Comparison of ENCODE assay signal across 15 cellular contexts in genomic region chr7:129394982-129395906, GRCh38.
"Had no signal": no experiment of that assay in that cellular context is flagged by ENCODE, and none has a peak within 500 bp of the region (broad histone marks: within the 10 kb centered on the region; RNA-seq: fewer than 3 reads in every experiment).

No MANE protein-coding gene starts in this region.

- H3K9me3 ChIP-seq: prostate gland had no signal

- H3K36me3 ChIP-seq: prostate gland had no signal

- H3K4me1 ChIP-seq: prostate gland had no signal

- H3K4me3 ChIP-seq: coronary artery, prostate gland had no signal

- ATAC-seq: activated T-cell treated with anti-CD3 and anti-CD28 coated beads, Interleukin-2, amount 50 U/mL, for 72 hours; left colon; stimulated activated naive CD8-positive, alpha-beta T cell treated with anti-CD3 and anti-CD28 coated beads, Interleukin-15, amount 100 ng/mL, for 72 hours had no signal

- H3K27ac ChIP-seq: coronary artery, prostate gland had no signal

- DNase-seq: activated CD4-positive, alpha-beta memory T cell treated with anti-CD3 and anti-CD28 coated beads, Interleukin-2, amount 10 ng/mL, durations not matched to agents 7 days and 5 days; activated CD4-positive, alpha-beta T cell treated with anti-CD3 and anti-CD28 coated beads for 1 hour; activated T-cell treated with anti-CD3 and anti-CD28 coated beads, Interleukin-2, amount 50 U/mL, for 72 hours; effector CD8-positive, alpha-beta T cell; hippocampal formation; immature natural killer cell; left colon; mesenchymal stem cell; occipital lobe; stimulated activated CD4-positive, alpha-beta T cell treated with anti-CD3 and anti-CD28 coated beads, Interleukin-15, amount 100 ng/mL, for 24 hours; stimulated activated CD4-positive, alpha-beta T cell treated with anti-CD3 and anti-CD28 coated beads, Interleukin-4, amount 100 ng/mL, for 24 hours; stimulated activated naive CD8-positive, alpha-beta T cell treated with anti-CD3 and anti-CD28 coated beads, Interleukin-15, amount 100 ng/mL, for 72 hours; T-helper 2 cell had no signal
